ENCODE assay signal across 8 cellular contexts in the genomic region with DNA sequence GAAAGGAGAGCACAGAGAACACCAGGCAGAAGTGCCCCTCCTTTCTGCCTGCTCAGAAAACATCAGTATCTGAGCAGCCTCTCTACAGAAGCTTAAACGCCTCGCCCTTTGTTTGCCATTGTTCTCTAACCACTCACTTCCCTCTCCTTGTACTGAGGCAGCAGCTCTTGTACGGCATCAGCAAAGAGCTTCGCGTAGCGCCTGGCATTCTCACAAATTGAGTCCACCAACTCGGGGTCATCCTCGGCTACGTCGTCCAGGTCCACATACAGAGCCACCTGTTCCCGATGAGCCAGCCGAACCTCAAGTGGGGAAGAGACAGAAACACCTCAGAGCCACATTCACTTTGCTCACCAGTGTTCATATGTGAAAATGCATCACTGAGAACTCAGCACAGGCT. TPM values are rescaled to one million over a fixed set of nuclear protein-coding genes. Genes with fewer than 3 reads are reported as not detected.
DNase-seq lines count a peak whose midpoint lies in the region; ATAC-seq and TF ChIP-seq lines count a peak whose summit lies in the region.

No MANE protein-coding gene starts in this region.

- H3K4me1 Mint-ChIP-seq in T-helper 2 cell treated with Interferon-gamma antibody and Interleukin-4, amounts not matched to agents 5 μg/mL and 100 μg/mL, for 36 hours (ENCODE audit: low read depth) = peaks cover 40% of the 10 kb centered on the region
- peaks cover 50% of the 10 kb centered on the region for H3K4me1 Mint-ChIP-seq in activated CD8-positive, alpha-beta T cell treated with anti-CD3 and anti-CD28 coated beads for 36 hours (ENCODE audit: low read depth)

- H3K36me3 ChIP-seq in iPS DF 6.9 (ENCODE audit: control insufficient read depth, insufficient read depth, low read length) = peaks cover 43% of the 10 kb centered on the region
- peaks cover 57 to 68% (median 66%) of the 10 kb centered on the region in 4 donors for H3K36me3 ChIP-seq in stomach

- H3K27me3 ChIP-seq in iPS DF 6.9 (ENCODE audit: control insufficient read depth, insufficient read depth, low read length) (no peaks in the 10 kb centered on the region), stomach (no peaks in the 10 kb centered on the region)

- ATAC-seq in activated CD8-positive, alpha-beta T cell treated with anti-CD3 and anti-CD28 coated beads for 36 hours = no peak
- ATAC-seq in HG03469 (IDR thresholded peaks at IDR 0.05; ENCODE audit: unreplicated experiment) (no peak), HG02610 (IDR thresholded peaks at IDR 0.05; ENCODE audit: unreplicated experiment) (no peak)

- no peak for TF ChIP-seq POLR2A in stomach (IDR thresholded peaks at IDR 0.05)

- no peaks in the 10 kb centered on the region for H3K9me3 Mint-ChIP-seq in T-helper 2 cell treated with Interferon-gamma antibody and Interleukin-4, amounts not matched to agents 5 μg/mL and 100 μg/mL, for 36 hours
- H3K9me3 Mint-ChIP-seq in activated CD8-positive, alpha-beta T cell treated with anti-CD3 and anti-CD28 coated beads for 36 hours = no peaks in the 10 kb centered on the region

- no peak overlapping the region for H3K27ac ChIP-seq in iPS DF 6.9 (ENCODE audit: low read length)
- peak overlapping the region; percentile 5 to 97 (median 92) for H3K27ac ChIP-seq in stomach

- TF ChIP-seq EP300 in stomach (IDR thresholded peaks at IDR 0.05) = no peak

- CTCF ChIA-PET in activated CD8-positive, alpha-beta T cell treated with anti-CD3 and anti-CD28 coated beads for 36 hours (lab: Charles Lee) = interaction anchor here (2.5 kb wide), 1 partner anchor 9 kb away, joined by 10 read pairs; no protein-coding TSS in a partner anchor

- peak overlapping the region; percentile 97; the same call in 1 of the 2 replicates for H3K4me3 ChIP-seq in iPS DF 6.9 (ENCODE audit: low read length)
- H3K4me3 ChIP-seq in stomach = peak overlapping the region; percentile 87 to 96 (median 90)

- intact Hi-C loops in activated CD8-positive, alpha-beta T cell treated with anti-CD3 and anti-CD28 coated beads for 36 hours (cut with micrococcal nuclease) = no loop called here
- intact Hi-C loops in stomach (cut with DNase I; ENCODE audit: low total_unique reads) (no loop called here), posterior vena cava (cut with DNase I) (no loop called here)

- no peaks in the 10 kb centered on the region for H3K27me3 Mint-ChIP-seq in T-helper 2 cell treated with Interferon-gamma antibody and Interleukin-4, amounts not matched to agents 5 μg/mL and 100 μg/mL, for 36 hours (ENCODE audit: low read depth)
- no peaks in the 10 kb centered on the region for H3K27me3 Mint-ChIP-seq in activated CD8-positive, alpha-beta T cell treated with anti-CD3 and anti-CD28 coated beads for 36 hours

- H3K4me1 ChIP-seq in iPS DF 6.9 (ENCODE audit: control insufficient read depth, insufficient read depth, low read length) (no peaks in the 10 kb centered on the region; the same call in 1 of the 2 replicates), stomach (peaks cover 19 to 42% (median 38%) of the 10 kb centered on the region in 4 donors)

- POLR2A ChIA-PET in activated CD8-positive, alpha-beta T cell treated with anti-CD3 and anti-CD28 coated beads for 36 hours (lab: Charles Lee) = interaction anchor here (0.6 to 8.5 kb wide), 7 partner anchors 8 to 48 kb away, joined by 3 to 187 read pairs (median 19); a partner anchor contains a TSS

- DNase-seq in T-helper 2 cell treated with Interferon-gamma antibody and Interleukin-4, amounts not matched to agents 5 μg/mL and 100 μg/mL, for 36 hours (ENCODE audit: low spot score) = no peak
- DNase-seq in T-helper 2 cell (no peak), iPS DF 6.9 (ENCODE audit: low read depth, low spot score) (no peak), stomach (no peak), posterior vena cava (ENCODE audit: low spot score) (no peak)
- DNase-seq in activated CD8-positive, alpha-beta T cell treated with anti-CD3 and anti-CD28 coated beads for 36 hours = no peak

- peaks cover 59% of the 10 kb centered on the region for H3K36me3 Mint-ChIP-seq in T-helper 2 cell treated with Interferon-gamma antibody and Interleukin-4, amounts not matched to agents 5 μg/mL and 100 μg/mL, for 36 hours (ENCODE audit: low read depth)
- peaks cover 58% of the 10 kb centered on the region for H3K36me3 Mint-ChIP-seq in activated CD8-positive, alpha-beta T cell treated with anti-CD3 and anti-CD28 coated beads for 36 hours (ENCODE audit: low read depth)

- H3K4me3 Mint-ChIP-seq in T-helper 2 cell treated with Interferon-gamma antibody and Interleukin-4, amounts not matched to agents 5 μg/mL and 100 μg/mL, for 36 hours = peak overlapping the region; percentile 93
- peak overlapping the region; percentile 91 for H3K4me3 Mint-ChIP-seq in activated CD8-positive, alpha-beta T cell treated with anti-CD3 and anti-CD28 coated beads for 36 hours

- no CpG with 5 or more reads among the region's 12 CpGs for WGBS in iPS DF 6.9 (ENCODE audit: insufficient coverage, insufficient read length)
- WGBS in stomach, 5 donors = 29 to 51% (median 41%) methylated on average over 12 of the region's 12 CpGs

- H3K9me3 ChIP-seq in iPS DF 6.9 (ENCODE audit: control insufficient read depth, insufficient read depth, low read length) (no peaks in the 10 kb centered on the region), stomach (no peaks in the 10 kb centered on the region)

- H3K27ac Mint-ChIP-seq in T-helper 2 cell treated with Interferon-gamma antibody and Interleukin-4, amounts not matched to agents 5 μg/mL and 100 μg/mL, for 36 hours = peak overlapping the region; percentile 91
- H3K27ac Mint-ChIP-seq in activated CD8-positive, alpha-beta T cell treated with anti-CD3 and anti-CD28 coated beads for 36 hours = peak overlapping the region; percentile 95

- no peak for TF ChIP-seq CTCF in activated CD8-positive, alpha-beta T cell treated with anti-CD3 and anti-CD28 coated beads for 36 hours (IDR thresholded peaks at IDR 0.05)
- TF ChIP-seq CTCF in stomach (IDR thresholded peaks at IDR 0.05) = no peak

RNA-seq across cellular contexts. Expression of a gene that starts 1.7 kb away (rescaled TPM):
- total RNA-seq in activated CD8-positive, alpha-beta T cell treated with anti-CD3 and anti-CD28 coated beads for 36 hours = 100 to 1,000 TPM; 456 to 476 TPM
- total RNA-seq in stomach (100 to 1,000 TPM in 1 of 5 donors, 10 to 100 TPM in 4; 41.3 to 104 (median 88.9) TPM), posterior vena cava (10 to 100 TPM; 21.6 to 21.7 TPM)
- 10 to 100 TPM; 39.6 to 54.5 (median 46.4) TPM for polyA plus RNA-seq in stomach

RNA-seq across cellular contexts. Expression of a gene that starts 2.0 kb away (rescaled TPM):
- total RNA-seq in activated CD8-positive, alpha-beta T cell treated with anti-CD3 and anti-CD28 coated beads for 36 hours = 10 to 100 TPM in 1 of 2 experiments, 1 to 10 TPM in 1; 9.8 to 10.9 TPM
- total RNA-seq in stomach (100 to 1,000 TPM in 1 of 5 donors, 10 to 100 TPM in 3, 1 to 10 TPM in 1; 8.4 to 103 (median 19.6) TPM), posterior vena cava (10 to 100 TPM; 11.6 to 15.5 TPM)
- 10 to 100 TPM; 14.7 to 24.3 (median 21.3) TPM for polyA plus RNA-seq in stomach

RNA-seq across cellular contexts. Expression of a gene that starts 10.7 kb away (rescaled TPM):
- 10 to 100 TPM; 81.3 to 86.3 TPM for total RNA-seq in activated CD8-positive, alpha-beta T cell treated with anti-CD3 and anti-CD28 coated beads for 36 hours
- total RNA-seq in stomach (100 to 1,000 TPM in 1 of 5 donors, 10 to 100 TPM in 4; 34.2 to 197 (median 87.5) TPM), posterior vena cava (10 to 100 TPM; 78.4 to 80.0 TPM)
- 100 to 1,000 TPM in 2 of 3 donors, 10 to 100 TPM in 1; 90.0 to 125 (median 117) TPM for polyA plus RNA-seq in stomach

RNA-seq across cellular contexts. Expression of a gene that starts 17.9 kb away (rescaled TPM):
- 10 to 100 TPM; 16.4 to 18.9 TPM for total RNA-seq in activated CD8-positive, alpha-beta T cell treated with anti-CD3 and anti-CD28 coated beads for 36 hours
- total RNA-seq in stomach (10 to 100 TPM; 15.2 to 42.0 (median 37.8) TPM), posterior vena cava (10 to 100 TPM; 17.0 to 18.0 TPM)
- polyA plus RNA-seq in stomach = 10 to 100 TPM; 12.4 to 19.6 (median 13.5) TPM

RNA-seq across cellular contexts. Expression of a gene that starts 19.7 kb away (rescaled TPM):
- 10 to 100 TPM; 48.6 to 55.3 TPM for total RNA-seq in activated CD8-positive, alpha-beta T cell treated with anti-CD3 and anti-CD28 coated beads for 36 hours
- total RNA-seq in stomach (100 to 1,000 TPM in 1 of 5 donors, 10 to 100 TPM in 4; 15.4 to 106 (median 33.8) TPM), posterior vena cava (10 to 100 TPM; 34.3 to 35.4 TPM)
- polyA plus RNA-seq in stomach = 10 to 100 TPM; 22.0 to 29.8 (median 24.8) TPM

Comparison
In these comparisons a context has a peak if more than half of its experiments do, and no peak if none do; other contexts are left out.
1. RNA of a gene that starts 1.7 kb away (total RNA-seq): 456 to 476 TPM in activated CD8-positive, alpha-beta T cell treated with anti-CD3 and anti-CD28 coated beads for 36 hours; 41.3 to 104 TPM in stomach and 21.6 to 21.7 TPM in posterior vena cava; every median in the first group is over 4 times any median in the second.